In the genomic region with DNA sequence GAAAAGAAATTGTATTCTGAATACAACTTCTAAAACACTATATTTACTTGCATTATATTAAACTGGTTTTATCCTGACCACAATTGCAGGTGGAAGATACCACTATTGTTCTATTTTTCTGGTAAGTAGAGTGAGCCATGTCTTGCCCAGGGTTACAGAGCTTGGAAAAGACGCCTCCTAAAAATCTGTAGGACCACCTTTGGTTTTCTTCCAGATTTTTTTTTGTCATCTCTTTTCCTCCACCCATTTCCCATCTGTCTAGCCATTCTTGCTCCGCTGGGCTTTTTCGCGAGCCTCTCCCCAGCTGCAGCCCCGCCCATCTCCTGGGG, we compare ENCODE assay signal across 8 cellular contexts. TPM values are rescaled to one million over a fixed set of nuclear protein-coding genes. Genes with fewer than 3 reads are reported as not detected.
DNase-seq lines count a peak whose midpoint lies in the region; ATAC-seq and TF ChIP-seq lines count a peak whose summit lies in the region.

No MANE protein-coding gene starts in this region.

- intact Hi-C loops in activated naive CD4-positive, alpha-beta T cell treated with anti-CD3 and anti-CD28 coated beads for 36 hours (cut with micrococcal nuclease) = loop anchor here (1.0 to 5.0 kb wide), 3 partner anchors 44 to 280 kb away; a partner anchor contains a TSS

- H3K36me3 ChIP-seq in SK-N-SH (replicated peaks in 1 of 2; ENCODE audit: control insufficient read depth in 1 of 2, insufficient read depth in 2 of 2, low read length in 1 of 2) = peaks cover 0 to 8% of the 10 kb centered on the region in 2 experiments
- no peaks in the 10 kb centered on the region for H3K36me3 ChIP-seq in iPS-15b (ENCODE audit: control insufficient read depth, insufficient read depth, low read length)
- H3K36me3 ChIP-seq in tibial nerve = no peaks in the 10 kb centered on the region

- DNase-seq in activated naive CD4-positive, alpha-beta T cell treated with anti-CD3 and anti-CD28 coated beads for 36 hours = no peak
- DNase-seq in activated naive CD4-positive, alpha-beta T cell treated with Interleukin-2 at 50 U/mL for 16 hours = no peak
- DNase-seq in SK-N-SH (no peak), tibial nerve (ENCODE audit: low spot score in 2 of 2) (no peak), AG08396 (ENCODE audit: low spot score) (no peak), kidney glomerular epithelial cell (lab: John Stamatoyannopoulos, UW) (no peak)

- H3K36me3 Mint-ChIP-seq in activated naive CD4-positive, alpha-beta T cell treated with anti-CD3 and anti-CD28 coated beads for 36 hours (ENCODE audit: low read depth) = no peaks in the 10 kb centered on the region

- TF ChIP-seq CTCF in SK-N-SH (IDR thresholded peaks at IDR 0.05) (no peak), tibial nerve (IDR thresholded peaks at IDR 0.05) (no peak)

- WGBS in SK-N-SH (ENCODE audit: low lambda C conversion rate) = 5% methylated on average over 5 of the region's 5 CpGs
- WGBS in tibial nerve, 2 donors = 0% methylated on average over 5 of the region's 5 CpGs

- H3K4me3 Mint-ChIP-seq in activated naive CD4-positive, alpha-beta T cell treated with anti-CD3 and anti-CD28 coated beads for 36 hours = peak overlapping the region; percentile 89

- H3K27me3 Mint-ChIP-seq in activated naive CD4-positive, alpha-beta T cell treated with anti-CD3 and anti-CD28 coated beads for 36 hours (ENCODE audit: low read depth) = no peaks in the 10 kb centered on the region

- peaks cover 33% of the 10 kb centered on the region for H4K20me1 ChIP-seq in SK-N-SH (ENCODE audit: insufficient read depth)

- H3K79me2 ChIP-seq in SK-N-SH (ENCODE audit: insufficient read depth) = peaks cover 42% of the 10 kb centered on the region

- TF ChIP-seq RAD21 in SK-N-SH (IDR thresholded peaks at IDR 0.05; ENCODE audit: low read length) = no peak

- H3K4me2 ChIP-seq in SK-N-SH = no peak overlapping the region

- H3K4me3 ChIP-seq in SK-N-SH (ENCODE audit: low read depth in 2 of 2, low read length in 1 of 2) (peak overlapping the region; percentile 7 to 89; a peak in 2 of 4 replicates), iPS-15b (ENCODE audit: low read depth, low read length) (peak overlapping the region; percentile 26), tibial nerve (peak overlapping the region; percentile 84 to 99 (median 90))

- H3K9me3 Mint-ChIP-seq in activated naive CD4-positive, alpha-beta T cell treated with anti-CD3 and anti-CD28 coated beads for 36 hours = no peaks in the 10 kb centered on the region

- peaks cover 6% of the 10 kb centered on the region for H3K4me1 Mint-ChIP-seq in activated naive CD4-positive, alpha-beta T cell treated with anti-CD3 and anti-CD28 coated beads for 36 hours (ENCODE audit: low read depth)

- H3F3A ChIP-seq in SK-N-SH (replicated peaks; ENCODE audit: insufficient read depth) = peaks cover 2% of the 10 kb centered on the region

- no peak overlapping the region for H3K9ac ChIP-seq in SK-N-SH
- no peak overlapping the region for H3K9ac ChIP-seq in iPS-15b (ENCODE audit: low read depth, low read length)

- H3K27ac Mint-ChIP-seq in activated naive CD4-positive, alpha-beta T cell treated with anti-CD3 and anti-CD28 coated beads for 36 hours = peak overlapping the region; percentile 64

- no peak overlapping the region for H2AFZ ChIP-seq in SK-N-SH (ENCODE audit: low read depth)

- TF ChIP-seq EP300 in SK-N-SH (IDR thresholded peaks at IDR 0.05; ENCODE audit: borderline replicate concordance in 1 of 2, low read depth in 1 of 2, low read length in 1 of 2) = no peak
- TF ChIP-seq EP300 in tibial nerve (IDR thresholded peaks at IDR 0.05) = no peak

- no peak for ATAC-seq in HG02870 (IDR thresholded peaks at IDR 0.05; ENCODE audit: unreplicated experiment)

- POLR2A ChIA-PET in SK-N-SH (lab: Yijun Ruan, JAX) = no interaction called here

- H3K9me3 ChIP-seq in SK-N-SH (no peaks in the 10 kb centered on the region), iPS-15b (ENCODE audit: control insufficient read depth, insufficient read depth, low read length) (no peaks in the 10 kb centered on the region), tibial nerve (no peaks in the 10 kb centered on the region)

- no peaks in the 10 kb centered on the region for H3K27me3 ChIP-seq in SK-N-SH (ENCODE audit: insufficient read depth)
- H3K27me3 ChIP-seq in iPS-15b (ENCODE audit: control insufficient read depth, insufficient read depth, low read length) = peaks cover under 1% of the 10 kb centered on the region
- no peaks in the 10 kb centered on the region for H3K27me3 ChIP-seq in tibial nerve

- H3K4me1 ChIP-seq in SK-N-SH (ENCODE audit: control insufficient read depth in 1 of 2, insufficient read depth in 2 of 2, low read depth in 1 of 2, low read length in 1 of 2) = peaks cover 5 to 16% of the 10 kb centered on the region in 2 experiments; a peak in 3 of 4 replicates
- H3K4me1 ChIP-seq in iPS-15b (ENCODE audit: control insufficient read depth, insufficient read depth, low read length) = peaks cover 8% of the 10 kb centered on the region
- H3K4me1 ChIP-seq in tibial nerve = peaks cover 0 to 37% (median 22%) of the 10 kb centered on the region in 4 donors

- TF ChIP-seq POLR2A in tibial nerve (IDR thresholded peaks at IDR 0.05) = no peak

- H3K27ac ChIP-seq in SK-N-SH (ENCODE audit: low read depth in 2 of 2, low read length in 1 of 2) (no peak overlapping the region; a peak in 1 of 4 replicates), tibial nerve (peak overlapping the region in 1 of 4 donors; percentile 96)

- CTCF ChIA-PET in activated naive CD4-positive, alpha-beta T cell treated with anti-CD3 and anti-CD28 coated beads for 36 hours (lab: Charles Lee) = interaction anchor here (0.7 kb wide), 1 partner anchor 188 kb away, joined by 3 read pairs; no protein-coding TSS in a partner anchor
- CTCF ChIA-PET in SK-N-SH (lab: Yijun Ruan, JAX) = interaction anchor here (0.6 to 1.5 kb wide), 7 partner anchors 9 to 206 kb away, joined by 3 to 6 read pairs (median 4); no protein-coding TSS in a partner anchor

- H3K9me2 ChIP-seq in SK-N-SH = no peaks in the 10 kb centered on the region

TF ChIP-seq in SK-N-SH, 30 proteins besides CTCF, POLR2A, EP300 and RAD21:
- TF ChIP-seq TAF1 (IDR thresholded peaks at IDR 0.05; ENCODE audit: borderline replicate concordance, low read depth, low read length) (no peak), FOXM1 (IDR thresholded peaks at IDR 0.05; ENCODE audit: low read depth) (no peak)
- TF ChIP-seq, protein P1, sequence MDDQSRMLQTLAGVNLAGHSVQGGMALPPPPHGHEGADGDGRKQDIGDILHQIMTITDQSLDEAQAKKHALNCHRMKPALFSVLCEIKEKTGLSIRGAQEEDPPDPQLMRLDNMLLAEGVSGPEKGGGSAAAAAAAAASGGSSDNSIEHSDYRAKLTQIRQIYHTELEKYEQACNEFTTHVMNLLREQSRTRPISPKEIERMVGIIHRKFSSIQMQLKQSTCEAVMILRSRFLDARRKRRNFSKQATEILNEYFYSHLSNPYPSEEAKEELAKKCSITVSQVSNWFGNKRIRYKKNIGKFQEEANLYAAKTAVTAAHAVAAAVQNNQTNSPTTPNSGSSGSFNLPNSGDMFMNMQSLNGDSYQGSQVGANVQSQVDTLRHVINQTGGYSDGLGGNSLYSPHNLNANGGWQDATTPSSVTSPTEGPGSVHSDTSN (IDR thresholded peaks at IDR 0.05) = no peak
TF ChIP-seq in SK-N-SH: peak in this region for 0.

RNA-seq across cellular contexts. Expression of a gene that starts 0.3 kb away (rescaled TPM):
- 10 to 100 TPM; 26.0 to 27.1 TPM for total RNA-seq in activated naive CD4-positive, alpha-beta T cell treated with anti-CD3 and anti-CD28 coated beads for 36 hours
- polyA plus RNA-seq in SK-N-SH (2012; rRNA removed) = 20.4 and 26.0 TPM in 2 replicates
- 10.1 and 11.9 TPM in 2 replicates for polyA plus RNA-seq in SK-N-SH (2012; cell fraction: cytosol; rRNA removed)
- 97.2 and 107 TPM in 2 replicates for polyA plus RNA-seq in SK-N-SH (2012; cell fraction: nucleus; rRNA removed)
- 10 to 100 TPM; 56.1 to 91.2 (median 74.5) TPM for total RNA-seq in tibial nerve

RNA-seq across cellular contexts. Expression of a gene that starts 44.6 kb away (rescaled TPM):
- 10 to 100 TPM; 57.6 to 60.4 TPM for total RNA-seq in activated naive CD4-positive, alpha-beta T cell treated with anti-CD3 and anti-CD28 coated beads for 36 hours
- 78.6 and 82.0 TPM in 2 replicates for polyA plus RNA-seq in SK-N-SH (2012; rRNA removed)
- polyA plus RNA-seq in SK-N-SH (2012; cell fraction: cytosol; rRNA removed) = 42.9 and 56.0 TPM in 2 replicates
- polyA plus RNA-seq in SK-N-SH (2012; cell fraction: nucleus; rRNA removed) = 129 and 131 TPM in 2 replicates
- 10 to 100 TPM; 30.4 to 45.3 (median 40.9) TPM for total RNA-seq in tibial nerve

Comparison
In these comparisons a context has a peak if more than half of its experiments do, and no peak if none do; other contexts are left out.
1. H3K4me3 ChIP-seq: peak in every context shown above with its lines; median percentile 90 in tibial nerve; 48 in SK-N-SH; 26 in iPS-15b.